21 cellular contexts compared by ENCODE assay signal in the genomic region with DNA sequence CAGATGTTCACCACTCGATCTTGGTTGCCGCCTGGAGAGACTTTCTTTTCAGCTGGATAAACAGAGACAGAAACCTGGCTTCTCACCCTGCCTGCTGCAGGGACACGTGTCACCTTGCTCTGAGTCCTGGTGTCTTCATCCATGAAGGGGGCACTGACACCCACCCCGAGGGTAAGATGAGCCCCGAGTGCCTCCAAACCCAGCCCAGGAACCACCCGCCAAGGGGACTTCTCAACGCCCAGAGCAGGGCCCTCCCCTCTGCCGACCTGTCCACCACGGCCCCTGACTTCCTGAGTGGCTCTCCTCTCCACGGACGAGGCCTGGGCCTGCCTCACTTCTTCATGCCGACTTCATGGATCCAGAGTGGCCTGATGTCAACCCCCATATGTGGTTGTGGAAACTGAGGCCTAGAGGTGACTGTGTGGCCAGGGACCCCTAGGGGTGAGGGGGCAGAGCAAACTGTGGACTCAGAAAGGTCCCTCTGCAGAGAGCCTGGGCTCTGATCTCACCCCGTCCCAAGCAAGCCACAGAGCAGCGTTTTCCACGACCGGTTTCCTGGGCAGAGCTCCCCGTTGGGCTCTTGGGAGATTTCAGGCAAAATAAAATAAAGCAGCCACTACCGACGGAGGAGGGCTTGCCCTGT. TPM values are rescaled to one million over a fixed set of nuclear protein-coding genes. Genes with fewer than 3 reads are reported as not detected.
DNase-seq lines count a peak whose midpoint lies in the region; ATAC-seq and TF ChIP-seq lines count a peak whose summit lies in the region.
"Had no signal": no experiment of that assay in that cellular context is flagged by ENCODE, and none has a peak within 500 bp of the region (broad histone marks: within the 10 kb centered on the region; RNA-seq: fewer than 3 reads in every experiment).

No MANE protein-coding gene starts in this region.

- peaks cover 9% of the 10 kb centered on the region for H3K27me3 ChIP-seq in BLaER1
- no peaks in the 10 kb centered on the region for H3K27me3 ChIP-seq in WERI-Rb-1 (ENCODE audit: insufficient read depth, low read depth, severe bottlenecking)

- H3K27ac Mint-ChIP-seq in neural crest cell (ENCODE audit: unreplicated experiment): no peak overlapping the region
- H3K27ac Mint-ChIP-seq: CD8-positive, alpha-beta T cell had no signal

- no peaks in the 10 kb centered on the region for H3K36me3 Mint-ChIP-seq in neural crest cell (ENCODE audit: low read depth)
- H3K36me3 Mint-ChIP-seq: CD8-positive, alpha-beta T cell had no signal

- H3K4me2 ChIP-seq in BLaER1: peak overlapping the region; percentile 96

- H3K36me3 ChIP-seq in BLaER1 (no peaks in the 10 kb centered on the region), WERI-Rb-1 (no peaks in the 10 kb centered on the region; the same call in 1 of the 2 replicates)
- H3K36me3 ChIP-seq: HAP-1 had no signal

- peak overlapping the region; percentile 30; the same call in 1 of the 2 replicates for H3K27ac ChIP-seq in BLaER1
- peak overlapping the region; percentile 32; the same call in 1 of the 2 replicates for H3K27ac ChIP-seq in WERI-Rb-1
- H3K27ac ChIP-seq: 22Rv1, HL-60 had no signal

- DNase-seq in DMS 273 (lab: John Stamatoyannopoulos, UW; ENCODE audit: unreplicated experiment): peak; percentile 41
- DNase-seq in DMS 273 treated with DMSO at 0.1 percent for 48 hours (lab: John Stamatoyannopoulos, UW): no peak
- no peak for DNase-seq in WERI-Rb-1
- DNase-seq in neural crest cell (ENCODE audit: low read depth, low spot score): no peak
- no peak for DNase-seq in UCSD-AML1 (lab: John Stamatoyannopoulos, UW; ENCODE audit: unreplicated experiment)
- DNase-seq in HuH-7 (ENCODE audit: low spot score): no peak
- DNase-seq: ACHN; C1 segment of cervical spinal cord; CD8-positive, alpha-beta T cell; DMS53; KG1; NCI-H1105; NCI-H146; NCI-H2029 had no signal

- H3K9me3 ChIP-seq in BLaER1 (no peaks in the 10 kb centered on the region), WERI-Rb-1 (ENCODE audit: severe bottlenecking) (no peaks in the 10 kb centered on the region)
- H3K9me3 ChIP-seq: HAP-1 had no signal

- H3K9me3 Mint-ChIP-seq in neural crest cell: no peaks in the 10 kb centered on the region
- H3K9me3 Mint-ChIP-seq: CD8-positive, alpha-beta T cell had no signal

- no peak overlapping the region for H3K4me3 ChIP-seq in BLaER1
- H3K4me3 ChIP-seq in WERI-Rb-1 (ENCODE audit: low read depth, low read length): no peak overlapping the region
- H3K4me3 ChIP-seq: HAP-1 had no signal

- no peak for ATAC-seq in HG02610 (IDR thresholded peaks at IDR 0.05; ENCODE audit: unreplicated experiment)
- ATAC-seq: CD8-positive, alpha-beta T cell; Panc1; SK-N-SH treated with all-trans-retinoic acid at 6 μM for 48 hours had no signal

- H4K20me1 ChIP-seq in BLaER1: peaks cover 42% of the 10 kb centered on the region

- TF ChIP-seq CTCF in WERI-Rb-1 (IDR thresholded peaks at IDR 0.05; ENCODE audit: low read depth, low read length): 0 out of 2 replicates have a peak, but pooled peaks have one; percentile 4
- TF ChIP-seq CTCF in neural crest cell (conservative IDR thresholded peaks at IDR 0.05): no peak

- peak overlapping the region; percentile 35 for H3K4me3 Mint-ChIP-seq in neural crest cell
- H3K4me3 Mint-ChIP-seq: CD8-positive, alpha-beta T cell had no signal

- peaks cover 72% of the 10 kb centered on the region for H3K4me1 ChIP-seq in BLaER1
- H3K4me1 ChIP-seq: HAP-1 had no signal

- no peak overlapping the region for H3K9ac ChIP-seq in BLaER1

- H3K4me1 Mint-ChIP-seq in neural crest cell: peaks cover 38% of the 10 kb centered on the region

- peaks cover 23% of the 10 kb centered on the region for H3K27me3 Mint-ChIP-seq in neural crest cell (ENCODE audit: low read depth)

RNA-seq across cellular contexts. Expression of gene ADRA2C, which starts 5.1 kb away (rescaled TPM):
- total RNA-seq in neural crest cell: 6.1 and 6.8 TPM in 2 replicates
- total RNA-seq: CD8-positive, alpha-beta T cell had no signal
